8 cellular contexts compared by ENCODE assay signal in genomic region chr12:123115409-123116111, GRCh38. TPM values are rescaled to one million over a fixed set of nuclear protein-coding genes. Genes with fewer than 3 reads are reported as not detected.
DNase-seq lines count a peak whose midpoint lies in the region; ATAC-seq and TF ChIP-seq lines count a peak whose summit lies in the region.

No MANE protein-coding gene starts in this region.

- no peaks in the 10 kb centered on the region for H3K9me2 ChIP-seq in OCI-LY7 (ENCODE audit: insufficient read depth, low read length)

- CTCF ChIA-PET in OCI-LY7 (lab: Charles Lee; ENCODE audit: unreplicated experiment) = no interaction called here

- TF ChIP-seq CTCF in AG09319 (IDR thresholded peaks at IDR 0.05; ENCODE audit: low read depth, low read length) (no peak), cardiac fibroblast (IDR thresholded peaks at IDR 0.05; ENCODE audit: low read depth, low read length) (no peak), mucosa of descending colon (IDR thresholded peaks at IDR 0.05) (no peak), OCI-LY7 (conservative IDR thresholded peaks at IDR 0.05; ENCODE audit: low read length) (no peak), BE2C (IDR thresholded peaks at IDR 0.05; ENCODE audit: low read depth, low read length) (no peak)

- H3K4me3 ChIP-seq in cardiac fibroblast (replicated peaks in 1 of 2; ENCODE audit: low read depth in 2 of 2, low read length in 2 of 2) = no peak overlapping the region
- H3K4me3 ChIP-seq in mucosa of descending colon = no peak overlapping the region
- no peak overlapping the region for H3K4me3 ChIP-seq in OCI-LY7 (ENCODE audit: low read depth, low read length, poor library complexity, severe bottlenecking)
- no peak overlapping the region for H3K4me3 ChIP-seq in BE2C (ENCODE audit: low read depth, low read length)

- no peaks in the 10 kb centered on the region for H4K20me1 ChIP-seq in OCI-LY7 (ENCODE audit: insufficient read depth, low read length)

- no peaks in the 10 kb centered on the region for H3K9me3 ChIP-seq in mucosa of descending colon
- no peaks in the 10 kb centered on the region for H3K9me3 ChIP-seq in OCI-LY7 (ENCODE audit: low read length)
- no peaks in the 10 kb centered on the region for H3K9me3 ChIP-seq in BE2C

- BruUV-seq in OCI-LY7 (replicated peaks; lab: Mats Ljungman, UMichigan) = no TSS peak

- POLR2A ChIA-PET in OCI-LY7 (lab: Charles Lee) = interaction anchor here (0.6 kb wide), 1 partner anchor 31 kb away, joined by 3 read pairs; no protein-coding TSS in a partner anchor

- H3K4me1 ChIP-seq in mucosa of descending colon (ENCODE audit: low read depth) (peaks cover 6% of the 10 kb centered on the region), OCI-LY7 (ENCODE audit: insufficient read depth, low read length, poor library complexity, severe bottlenecking) (no peaks in the 10 kb centered on the region), BE2C (no peaks in the 10 kb centered on the region)

- no peaks in the 10 kb centered on the region for H3K79me2 ChIP-seq in OCI-LY7 (ENCODE audit: insufficient read depth, low read depth, low read length)

- ATAC-seq in mucosa of descending colon (peak; percentile 39), HG02870 (IDR thresholded peaks at IDR 0.05; ENCODE audit: unreplicated experiment) (no peak)

- H3K36me3 ChIP-seq in mucosa of descending colon (ENCODE audit: low read depth) = no peaks in the 10 kb centered on the region
- no peaks in the 10 kb centered on the region for H3K36me3 ChIP-seq in OCI-LY7 (ENCODE audit: insufficient read depth, low read length)
- H3K36me3 ChIP-seq in BE2C = no peaks in the 10 kb centered on the region

- H3K27ac ChIP-seq in OCI-LY7 (ENCODE audit: low read depth, low read length, poor library complexity, severe bottlenecking) = no peak overlapping the region

- intact Hi-C loops in mucosa of descending colon (cut with DNase I, micrococcal nuclease) = no loop called here
- intact Hi-C loops in OCI-LY7 (cut with micrococcal nuclease; ENCODE audit: unreplicated experiment) = no loop called here

- no peak overlapping the region; the same call in 1 of the 2 replicates for H3K4me2 ChIP-seq in OCI-LY7 (ENCODE audit: low read length)

- H2AFZ ChIP-seq in OCI-LY7 (ENCODE audit: low read length) = no peak overlapping the region

- DNase-seq in AG09319 (ENCODE audit: extremely low read depth, low read depth) = peak; percentile 84
- peak; percentile 36 to 51 for DNase-seq in Kasumi-1 (lab: John Stamatoyannopoulos, UW)
- peak; percentile 96 to 97 for DNase-seq in cardiac fibroblast (ENCODE audit: low read depth in 2 of 2)
- DNase-seq in mucosa of descending colon = peak in 1 of 3 donors; percentile 45
- no peak for DNase-seq in NCI-H510A treated with DMSO at 0.1 percent for 48 hours (lab: John Stamatoyannopoulos, UW)
- DNase-seq in OCI-LY7 (ENCODE audit: low spot score) = no peak
- DNase-seq in BE2C = no peak

- H3K27me3 ChIP-seq in BE2C = no peaks in the 10 kb centered on the region

RNA-seq across cellular contexts. Expression of gene PITPNM2, which starts 35.3 kb away (rescaled TPM):
- total RNA-seq in mucosa of descending colon = 10 to 100 TPM; 16.7 to 22.7 (median 20.8) TPM
- total RNA-seq in OCI-LY7 (2014; rRNA removed; shearing (Covaris generic)) = 0.13 and 0.73 TPM in 2 replicates
- total RNA-seq in OCI-LY7 (2022) = 0.42 and 0.77 TPM in 2 replicates
- 3.6 TPM for polyA plus RNA-seq in BE2C (2012; ENCODE audit: insufficient read depth, insufficient read length, low read depth)

Comparison
In these comparisons a context has a peak if more than half of its experiments do, and no peak if none do; other contexts are left out.
1. DNase-seq: peak in AG09319 (single experiment), Kasumi-1 (2 of 2) and cardiac fibroblast (2 of 2); none in NCI-H510A treated with DMSO at 0.1 percent for 48 hours (single experiment), OCI-LY7 (single experiment) and BE2C (single experiment).
2. RNA of gene PITPNM2, which starts 35.3 kb away (total RNA-seq): 16.7 to 22.7 TPM in mucosa of descending colon; 0.13 to 0.77 TPM in OCI-LY7; every median in the first group is over 4 times any median in the second.